Comparison of ENCODE assay signal across 8 cellular contexts in genomic region chr1:149792502-149792901, GRCh38. TPM values are rescaled to one million over a fixed set of nuclear protein-coding genes. Genes with fewer than 3 reads are reported as not detected.
A peak's percentile ranks its signal among the peaks of the same experiment; 100 is the strongest.
DNase-seq lines count a peak whose midpoint lies in the region; ATAC-seq and TF ChIP-seq lines count a peak whose summit lies in the region.
"Not testable (repeated sequence)": the region's sequence is repeated elsewhere in the genome, so short reads cannot be mapped to it uniquely, and the experiment has no call there.

No MANE protein-coding gene starts in this region.

- H3K9me3 Mint-ChIP-seq in T-cell; activated naive CD8-positive, alpha-beta T cell treated with anti-CD3 and anti-CD28 coated beads, Interleukin-2, amount 50 U/mL, for 24 hours; glutamatergic neuron (ENCODE audit: unreplicated experiment); neural progenitor cell: not testable (repeated sequence)

- peaks cover 11% of the 10 kb centered on the region for H3K27me3 ChIP-seq in neural progenitor cell

- peak overlapping the region; percentile 79 for H3K4me2 ChIP-seq in neural progenitor cell

- H3K4me1 ChIP-seq in ES-I3 (ENCODE audit: insufficient read depth, low read length); neural progenitor cell: not testable (repeated sequence)

- CTCF ChIA-PET in T-cell (lab: Charles Lee): not testable (repeated sequence)

- H3K27me3 Mint-ChIP-seq in T-cell; activated naive CD8-positive, alpha-beta T cell treated with anti-CD3 and anti-CD28 coated beads, Interleukin-2, amount 50 U/mL, for 24 hours; glutamatergic neuron (ENCODE audit: unreplicated experiment); neural progenitor cell (ENCODE audit: insufficient read depth, low read depth): not testable (repeated sequence)

- POLR2A ChIA-PET in T-cell (lab: Charles Lee): not testable (repeated sequence)

- H3K79me2 ChIP-seq in neural progenitor cell (ENCODE audit: low read depth): not testable (repeated sequence)

- H3K4me3 Mint-ChIP-seq in T-cell: peak overlapping the region; percentile 96 to 98 (median 98)
- peak overlapping the region; percentile 90 for H3K4me3 Mint-ChIP-seq in activated naive CD8-positive, alpha-beta T cell treated with anti-CD3 and anti-CD28 coated beads, Interleukin-2, amount 50 U/mL, for 24 hours
- peak overlapping the region; percentile 55 for H3K4me3 Mint-ChIP-seq in glutamatergic neuron (ENCODE audit: unreplicated experiment)
- H3K4me3 Mint-ChIP-seq in neural progenitor cell: peak overlapping the region; percentile 96

- TF ChIP-seq CTCF in glutamatergic neuron (IDR thresholded peaks at IDR 0.05; ENCODE audit: partially characterized antibody, unreplicated experiment): peak; percentile 78
- not testable (repeated sequence) for TF ChIP-seq CTCF in neural progenitor cell (IDR thresholded peaks at IDR 0.05)

- ATAC-seq in T-cell (replicated peaks in 1 of 4): peak; percentile 86 to 92 (median 86)
- peak; percentile 76 for ATAC-seq in activated naive CD8-positive, alpha-beta T cell treated with anti-CD3 and anti-CD28 coated beads, Interleukin-2, amount 50 U/mL, for 24 hours

- not testable (repeated sequence) for H3K27ac ChIP-seq in neural progenitor cell
- peak overlapping the region; percentile 35 for H3K27ac ChIP-seq in substantia nigra (ENCODE audit: low read depth, low read length, poor library complexity, severe bottlenecking)

- peak overlapping the region; percentile 53; the same call in 1 of the 2 replicates for H3K9ac ChIP-seq in ES-I3 (ENCODE audit: low read depth, low read length)
- H3K9ac ChIP-seq in neural progenitor cell: not testable (repeated sequence)

- not testable (repeated sequence) for H3K4me1 Mint-ChIP-seq in T-cell; activated naive CD8-positive, alpha-beta T cell treated with anti-CD3 and anti-CD28 coated beads, Interleukin-2, amount 50 U/mL, for 24 hours; glutamatergic neuron (ENCODE audit: low read depth, unreplicated experiment); neural progenitor cell

- not testable (repeated sequence) for H3K36me3 ChIP-seq in ES-I3 (ENCODE audit: insufficient read depth, low read length); neural progenitor cell

- H4K20me1 ChIP-seq in neural progenitor cell (ENCODE audit: low read depth): not testable (repeated sequence)

- H3F3A ChIP-seq in neural progenitor cell (ENCODE audit: low read depth): not testable (repeated sequence)

- H3K9me3 ChIP-seq in ES-I3 (ENCODE audit: control insufficient read depth, insufficient read depth, low read length); neural progenitor cell (ENCODE audit: low read depth): not testable (repeated sequence)

- H3K27ac Mint-ChIP-seq in T-cell: peak overlapping the region; percentile 97 to 99
- peak overlapping the region; percentile 90 for H3K27ac Mint-ChIP-seq in activated naive CD8-positive, alpha-beta T cell treated with anti-CD3 and anti-CD28 coated beads, Interleukin-2, amount 50 U/mL, for 24 hours
- not testable (repeated sequence) for H3K27ac Mint-ChIP-seq in glutamatergic neuron (ENCODE audit: unreplicated experiment)
- H3K27ac Mint-ChIP-seq in neural progenitor cell: peak overlapping the region; percentile 94

- DNase-seq in HCEC 1CT: peak; percentile 1
- DNase-seq in LHCN-M2 (ENCODE audit: low read depth): peak; percentile 14
- DNase-seq in T-cell: peak; percentile 30 to 70 (median 54)
- DNase-seq in activated naive CD8-positive, alpha-beta T cell treated with anti-CD3 and anti-CD28 coated beads, Interleukin-2, amount 50 U/mL, for 24 hours: peak; percentile 60
- DNase-seq in glutamatergic neuron: peak; percentile 69
- peak; percentile 79 for DNase-seq in neural progenitor cell (ENCODE audit: low spot score)
- peak in 29 of 49 donors; percentile 7 to 65 (median 17) for DNase-seq in substantia nigra (lab: John Stamatoyannopoulos, UW)

- H2AFZ ChIP-seq in neural progenitor cell (replicated peaks): peak overlapping the region; percentile 89

- H3K36me3 Mint-ChIP-seq in T-cell; activated naive CD8-positive, alpha-beta T cell treated with anti-CD3 and anti-CD28 coated beads, Interleukin-2, amount 50 U/mL, for 24 hours (ENCODE audit: low read depth); glutamatergic neuron (ENCODE audit: unreplicated experiment); neural progenitor cell: not testable (repeated sequence)

- H3K4me3 ChIP-seq in neural progenitor cell: peak overlapping the region; percentile 71

RNA-seq across cellular contexts. Expression of gene FCGR1A, which starts 10.0 kb away (rescaled TPM):
- total RNA-seq in LHCN-M2 (2014; rRNA removed) (not detected in 2 replicates), T-cell (not detected), glutamatergic neuron (ENCODE audit: unreplicated experiment) (not detected), neural progenitor cell (ENCODE audit: low replicate concordance) (not detected in 2 replicates)
- polyA plus RNA-seq in LHCN-M2 (2012): not detected

Comparison
In these comparisons a context has a peak if more than half of its experiments do, and no peak if none do; other contexts are left out.
1. DNase-seq: peak in every context shown above with its lines; median percentile 79 in neural progenitor cell; 69 in glutamatergic neuron; 60 in activated naive CD8-positive, alpha-beta T cell treated with anti-CD3 and anti-CD28 coated beads, Interleukin-2, amount 50 U/mL, for 24 hours; 54 in T-cell; 17 in substantia nigra; 14 in LHCN-M2; 1 in HCEC 1CT.